ENCODE assay signal across 10 cellular contexts in the genomic region with DNA sequence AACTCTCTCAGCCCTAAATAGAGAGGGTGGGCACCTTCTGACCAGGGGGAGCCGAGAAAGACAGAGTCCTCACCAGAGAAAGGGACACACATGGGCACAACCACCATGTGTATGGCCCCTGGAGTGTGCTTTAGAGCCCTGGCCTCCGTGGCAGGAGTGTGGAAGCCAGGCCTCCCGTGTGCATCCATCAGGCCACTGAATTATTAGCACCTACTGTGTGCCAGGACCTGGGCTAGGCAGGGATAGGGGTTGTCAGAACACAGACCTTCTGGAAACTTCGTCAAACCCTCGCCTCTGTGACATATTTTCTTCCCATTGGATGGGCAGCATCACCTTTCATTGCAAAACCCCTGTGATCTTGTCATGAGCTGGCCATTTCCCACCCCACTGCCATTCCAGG.
DNase-seq lines count a peak whose midpoint lies in the region; ATAC-seq and TF ChIP-seq lines count a peak whose summit lies in the region.
"Had no signal": no experiment of that assay in that cellular context is flagged by ENCODE, and none has a peak within 500 bp of the region (broad histone marks: within the 10 kb centered on the region; RNA-seq: fewer than 3 reads in every experiment).

No MANE protein-coding gene starts in this region.

- H3K4me2 ChIP-seq in neural progenitor cell: no peak overlapping the region

- H3K4me1 Mint-ChIP-seq in neural progenitor cell: peaks cover 56% of the 10 kb centered on the region

- H3K4me3 ChIP-seq in left ventricle myocardium inferior (no peak overlapping the region), coronary artery (no peak overlapping the region), neural progenitor cell (no peak overlapping the region), upper lobe of right lung (no peak overlapping the region)

- peaks cover 98% of the 10 kb centered on the region for H4K20me1 ChIP-seq in neural progenitor cell (ENCODE audit: low read depth)

- peaks cover 6% of the 10 kb centered on the region for H3K79me2 ChIP-seq in neural progenitor cell (ENCODE audit: low read depth)

- no peak for TF ChIP-seq CTCF in left ventricle myocardium inferior (IDR thresholded peaks at IDR 0.05; ENCODE audit: borderline replicate concordance)
- no peak for TF ChIP-seq CTCF in coronary artery (IDR thresholded peaks at IDR 0.05)
- TF ChIP-seq CTCF in neural progenitor cell (IDR thresholded peaks at IDR 0.05): no peak
- TF ChIP-seq CTCF in upper lobe of right lung (IDR thresholded peaks at IDR 0.05): no peak

- peaks cover 2% of the 10 kb centered on the region for H3K36me3 Mint-ChIP-seq in neural progenitor cell

- H3K4me3 Mint-ChIP-seq in neural progenitor cell: no peak overlapping the region

- no peaks in the 10 kb centered on the region for H3K27me3 ChIP-seq in left ventricle myocardium inferior (ENCODE audit: low read depth)
- H3K27me3 ChIP-seq in neural progenitor cell: no peaks in the 10 kb centered on the region
- no peaks in the 10 kb centered on the region for H3K27me3 ChIP-seq in upper lobe of right lung

- ATAC-seq in upper lobe of right lung: no peak

- H3K9me3 ChIP-seq in left ventricle myocardium inferior (replicated peaks): no peaks in the 10 kb centered on the region
- no peaks in the 10 kb centered on the region for H3K9me3 ChIP-seq in neural progenitor cell (ENCODE audit: low read depth)
- H3K9me3 ChIP-seq in upper lobe of right lung: no peaks in the 10 kb centered on the region

- H3K9ac ChIP-seq in neural progenitor cell: no peak overlapping the region

- peaks cover 100% of the 10 kb centered on the region for H3K4me1 ChIP-seq in left ventricle myocardium inferior
- peaks cover 51% of the 10 kb centered on the region for H3K4me1 ChIP-seq in neural progenitor cell
- H3K4me1 ChIP-seq in upper lobe of right lung: peaks cover 91% of the 10 kb centered on the region

- no peak for DNase-seq in left ventricle myocardium inferior
- DNase-seq in cardiac septum (ENCODE audit: low spot score): no peak
- DNase-seq in coronary artery (ENCODE audit: low spot score): no peak
- no peak for DNase-seq in neural progenitor cell (ENCODE audit: low spot score)
- DNase-seq in upper lobe of right lung: no peak
- DNase-seq in epidermal melanocyte (ENCODE audit: insufficient read length, low spot score): no peak
- no peak for DNase-seq in NCI-H2029 treated with DMSO at 0.1 percent for 48 hours (lab: John Stamatoyannopoulos, UW)
- no peak for DNase-seq in NK-92 treated with Interleukin-12 subunit alpha and Interleukin-12 subunit beta, amount 100 ng/mL, for 24 hours (lab: John Stamatoyannopoulos, UW)
- DNase-seq: activated effector memory CD4-positive, alpha-beta T cell treated with Interleukin-2 at 50 U/mL for 16 hours; NCI-H146 had no signal

- H3K9me3 Mint-ChIP-seq in neural progenitor cell: no peaks in the 10 kb centered on the region

- H3K36me3 ChIP-seq in left ventricle myocardium inferior (peaks cover 16% of the 10 kb centered on the region), neural progenitor cell (no peaks in the 10 kb centered on the region), upper lobe of right lung (no peaks in the 10 kb centered on the region)

- H3K27me3 Mint-ChIP-seq in neural progenitor cell (ENCODE audit: insufficient read depth, low read depth): peaks cover 5% of the 10 kb centered on the region

- H3K27ac ChIP-seq in left ventricle myocardium inferior (replicated peaks) (peak overlapping the region; percentile 99), coronary artery (peak overlapping the region; percentile 81 to 91), neural progenitor cell (no peak overlapping the region), upper lobe of right lung (peak overlapping the region; percentile 92)

- intact Hi-C loops in left ventricle myocardium inferior (cut with micrococcal nuclease) (loop anchor here (5.0 kb wide), 1 partner anchor 75 kb away; no protein-coding TSS in a partner anchor), cardiac septum (cut with DNase I) (no loop called here), upper lobe of right lung (cut with DNase I) (no loop called here)

- H3K27ac Mint-ChIP-seq in neural progenitor cell: peak overlapping the region; percentile 82

- H3F3A ChIP-seq in neural progenitor cell (ENCODE audit: low read depth): peaks cover 12% of the 10 kb centered on the region

- no peak overlapping the region for H2AFZ ChIP-seq in neural progenitor cell (replicated peaks)
